25 cellular contexts compared by ENCODE assay signal in genomic region chr1:192675716-192676115, GRCh38. TPM values are rescaled to one million over a fixed set of nuclear protein-coding genes. Genes with fewer than 3 reads are reported as not detected.
DNase-seq lines count a peak whose midpoint lies in the region; ATAC-seq, FAIRE-seq and TF ChIP-seq lines count a peak whose summit lies in the region.
"Had no signal": no experiment of that assay in that cellular context is flagged by ENCODE, and none has a peak within 500 bp of the region (broad histone marks: within the 10 kb centered on the region; RNA-seq: fewer than 3 reads in every experiment).

No MANE protein-coding gene starts in this region.

- no TSS peak for BruUV-seq in endothelial cell of umbilical vein (replicated peaks; lab: Mats Ljungman, UMichigan)

- H3K27ac ChIP-seq in SK-N-SH (ENCODE audit: low read depth in 2 of 2, low read length in 1 of 2) (no peak overlapping the region), endothelial cell of umbilical vein (ENCODE audit: insufficient read depth, low read depth, low read length) (no peak overlapping the region)
- H3K27ac ChIP-seq: 22Rv1; A549; BLaER1 treated with 17β-estradiol and CSF1 and Interleukin-3, amounts not matched to agents 10 nM and 100 nM had no signal

- H2AFZ ChIP-seq in SK-N-SH (ENCODE audit: low read depth) (no peak overlapping the region; the same call in 1 of the 2 replicates), endothelial cell of umbilical vein (ENCODE audit: low read depth, low read length) (no peak overlapping the region)
- H2AFZ ChIP-seq: GM23338 had no signal

- ATAC-seq in SK-N-SH treated with all-trans-retinoic acid at 6 μM for 48 hours (no peak), GM21381 (IDR thresholded peaks at IDR 0.05; ENCODE audit: unreplicated experiment) (no peak)
- ATAC-seq: A549, GM23338, HCT116 had no signal

- TF ChIP-seq RAD21 in SK-N-SH (IDR thresholded peaks at IDR 0.05; ENCODE audit: low read length) = no peak

- TF ChIP-seq POLR2A in endothelial cell of umbilical vein (IDR thresholded peaks at IDR 0.05; ENCODE audit: low read depth, low read length) = no peak

- no peak overlapping the region for H3K4me2 ChIP-seq in SK-N-SH
- H3K4me2 ChIP-seq in endothelial cell of umbilical vein (ENCODE audit: insufficient read depth, low read length) = no peak overlapping the region
- H3K4me2 ChIP-seq: A549; BLaER1 treated with 17β-estradiol and CSF1 and Interleukin-3, amounts not matched to agents 10 nM and 100 nM; GM23338 had no signal

- H3K36me3 ChIP-seq in SK-N-SH (replicated peaks in 1 of 2; ENCODE audit: control insufficient read depth in 1 of 2, insufficient read depth in 2 of 2, low read length in 1 of 2) (no peaks in the 10 kb centered on the region), endothelial cell of umbilical vein (ENCODE audit: control insufficient read depth in 2 of 2, extremely low read depth in 1 of 2, insufficient read depth in 2 of 2, low read length in 2 of 2) (no peaks in the 10 kb centered on the region)
- H3K36me3 ChIP-seq: BE2C; BLaER1 treated with 17β-estradiol and CSF1 and Interleukin-3, amounts not matched to agents 10 nM and 100 nM had no signal

- no peak for TF ChIP-seq CTCF in SK-N-SH (IDR thresholded peaks at IDR 0.05)
- no peak for TF ChIP-seq CTCF in endothelial cell of umbilical vein (IDR thresholded peaks at IDR 0.05; ENCODE audit: extremely low read depth in 1 of 2, insufficient read depth in 1 of 2, low read depth in 1 of 2, low read length in 2 of 2)

- dilution Hi-C loops in endothelial cell of umbilical vein (cut with MboI; ENCODE audit: extremely low pct_ligation_motif_present, low sequenced_read_pairs) = no loop called here

- FAIRE-seq in endothelial cell of umbilical vein (lab: Jason Lieb, UNC) = peak; percentile 8
- FAIRE-seq: A549, GM12891, GM19239 had no signal

- no peaks in the 10 kb centered on the region for H3K9me3 ChIP-seq in SK-N-SH
- H3K9me3 ChIP-seq in endothelial cell of umbilical vein (replicated peaks; ENCODE audit: control insufficient read depth, insufficient read depth, low read length) = no peaks in the 10 kb centered on the region
- H3K9me3 ChIP-seq: A549; BE2C; BLaER1 treated with 17β-estradiol and CSF1 and Interleukin-3, amounts not matched to agents 10 nM and 100 nM had no signal

- DNase-seq in SK-N-SH (no peak), endothelial cell of umbilical vein (ENCODE audit: low read depth, low spot score) (peak; percentile 78), pulmonary artery endothelial cell (ENCODE audit: low read depth, low spot score) (peak; percentile 4), NK-92 (lab: John Stamatoyannopoulos, UW; ENCODE audit: unreplicated experiment) (no peak)
- DNase-seq: ACHN; AML-193; BE2C; CD4-positive, alpha-beta T cell; CD8-positive, alpha-beta memory T cell; DMS 273 treated with DMSO at 0.1 percent for 48 hours; DMS79; EL; GF-D8; H9 had no signal

- 91% methylated on average over 1 of the region's 1 CpG for WGBS in SK-N-SH (ENCODE audit: low lambda C conversion rate)

- H3K79me2 ChIP-seq in SK-N-SH (ENCODE audit: insufficient read depth) (no peaks in the 10 kb centered on the region), endothelial cell of umbilical vein (ENCODE audit: control insufficient read depth, insufficient read depth, low read length) (no peaks in the 10 kb centered on the region)

- H3F3A ChIP-seq in SK-N-SH (replicated peaks; ENCODE audit: insufficient read depth) = no peaks in the 10 kb centered on the region

- no peaks in the 10 kb centered on the region for H3K27me3 ChIP-seq in SK-N-SH (ENCODE audit: insufficient read depth)
- no peaks in the 10 kb centered on the region for H3K27me3 ChIP-seq in endothelial cell of umbilical vein (ENCODE audit: control insufficient read depth in 2 of 2, insufficient read depth in 2 of 2, low read length in 2 of 2)
- H3K27me3 ChIP-seq: BE2C; BLaER1 treated with 17β-estradiol and CSF1 and Interleukin-3, amounts not matched to agents 10 nM and 100 nM had no signal

- no peak overlapping the region for H3K4me3 ChIP-seq in SK-N-SH (ENCODE audit: low read depth in 2 of 2, low read length in 1 of 2)
- H3K4me3 ChIP-seq in endothelial cell of umbilical vein (replicated peaks in 1 of 3; ENCODE audit: insufficient read depth in 1 of 3, low read depth in 1 of 3, low read length in 3 of 3) = no peak overlapping the region
- H3K4me3 ChIP-seq: A549; BLaER1 treated with 17β-estradiol and CSF1 and Interleukin-3, amounts not matched to agents 10 nM and 100 nM; GM23338 had no signal

- H3K4me1 ChIP-seq in SK-N-SH (ENCODE audit: control insufficient read depth in 1 of 2, insufficient read depth in 2 of 2, low read depth in 1 of 2, low read length in 1 of 2) (no peaks in the 10 kb centered on the region; a peak in 1 of 4 replicates), endothelial cell of umbilical vein (ENCODE audit: control insufficient read depth, extremely low read depth, insufficient read depth, low read length) (peaks cover 16% of the 10 kb centered on the region)
- H3K4me1 ChIP-seq: A549; BE2C; BLaER1 treated with 17β-estradiol and CSF1 and Interleukin-3, amounts not matched to agents 10 nM and 100 nM had no signal

- H3K9me1 ChIP-seq in endothelial cell of umbilical vein (replicated peaks; ENCODE audit: control insufficient read depth, extremely low read depth, insufficient read depth, low read length) = no peaks in the 10 kb centered on the region

- intact Hi-C loops in endothelial cell of umbilical vein (cut with micrococcal nuclease) = no loop called here

- POLR2A ChIA-PET in SK-N-SH (lab: Yijun Ruan, JAX) (no interaction called here), endothelial cell of umbilical vein (lab: Charles Lee) (interaction anchor here (0.7 kb wide), 1 partner anchor 198 kb away, joined by 3 read pairs; no protein-coding TSS in a partner anchor)

- H3K9ac ChIP-seq in SK-N-SH (no peak overlapping the region), endothelial cell of umbilical vein (replicated peaks; ENCODE audit: extremely low read depth, insufficient read depth, low read length) (no peak overlapping the region)
- H3K9ac ChIP-seq: BLaER1 treated with 17β-estradiol and CSF1 and Interleukin-3, amounts not matched to agents 10 nM and 100 nM had no signal

- no peaks in the 10 kb centered on the region for H4K20me1 ChIP-seq in SK-N-SH (ENCODE audit: insufficient read depth)
- no peaks in the 10 kb centered on the region for H4K20me1 ChIP-seq in endothelial cell of umbilical vein (replicated peaks; ENCODE audit: control insufficient read depth, extremely low read depth, insufficient read depth, low read length)
- H4K20me1 ChIP-seq: BLaER1 treated with 17β-estradiol and CSF1 and Interleukin-3, amounts not matched to agents 10 nM and 100 nM had no signal

- H3K9me2 ChIP-seq in SK-N-SH = no peaks in the 10 kb centered on the region

- CTCF ChIA-PET in SK-N-SH (lab: Yijun Ruan, JAX) = no interaction called here
- CTCF ChIA-PET in endothelial cell of umbilical vein (lab: Charles Lee) = interaction anchor here (0.6 to 1.5 kb wide), 3 partner anchors 9 to 344 kb away, joined by 3 to 6 read pairs (median 3); no protein-coding TSS in a partner anchor

- TF ChIP-seq EP300 in SK-N-SH (IDR thresholded peaks at IDR 0.05; ENCODE audit: borderline replicate concordance in 1 of 2, low read depth in 1 of 2, low read length in 1 of 2) = no peak

TF ChIP-seq in SK-N-SH treated with all-trans-retinoic acid at 6 μM for 48 hours, 23 proteins besides CTCF, POLR2A, EP300 and RAD21 (continues in another document):
- TF ChIP-seq TOX (CRISPR knock-in tag; IDR thresholded peaks at IDR 0.05; ENCODE audit: borderline replicate concordance) (no peak), CREB5 (CRISPR knock-in tag; IDR thresholded peaks at IDR 0.05; ENCODE audit: low read depth) (no peak), GLIS3 (CRISPR knock-in tag; IDR thresholded peaks at IDR 0.05) (no peak), TCF4 (CRISPR knock-in tag; IDR thresholded peaks at IDR 0.05; ENCODE audit: borderline replicate concordance) (no peak)

TF ChIP-seq in endothelial cell of umbilical vein, 7 proteins besides CTCF, POLR2A, EP300 and RAD21:
- TF ChIP-seq POLR2AphosphoS5 (IDR thresholded peaks at IDR 0.05; ENCODE audit: insufficient read depth, low read depth, low read length) (no peak), GATA2 (IDR thresholded peaks at IDR 0.05; ENCODE audit: insufficient read depth, insufficient read length, low read depth, low read length) (peak; percentile 77), JUN (IDR thresholded peaks at IDR 0.05; ENCODE audit: borderline replicate concordance, insufficient read depth, insufficient read length, low read depth) (peak; percentile 30)
TF ChIP-seq in endothelial cell of umbilical vein: peak in this region for 2.

RNA-seq across cellular contexts. Expression of gene RGS13, which starts 39.8 kb away (rescaled TPM):
- polyA plus RNA-seq in SK-N-SH (2012; rRNA removed) (0.05 TPM in 1 of 2 replicates, not detected in the other), endothelial cell of umbilical vein (not detected in 2 replicates)
- 0.05 and 0.08 TPM in 2 replicates for polyA plus RNA-seq in SK-N-SH (2012; cell fraction: cytosol; rRNA removed)
- 0.01 TPM in 1 of 2 replicates, not detected in the other for polyA plus RNA-seq in SK-N-SH (2012; cell fraction: nucleus; rRNA removed)
- total RNA-seq in endothelial cell of umbilical vein (not detected in 2 replicates), pulmonary artery endothelial cell (not detected in 2 replicates)
- polyA plus RNA-seq in endothelial cell of umbilical vein (2011; cell fraction: cytosol; rRNA removed) = not detected in 2 replicates
- polyA plus RNA-seq in endothelial cell of umbilical vein (2011; cell fraction: nucleus; rRNA removed) = not detected in 2 replicates
- polyA plus RNA-seq in endothelial cell of umbilical vein (2012) = not detected in 2 replicates
- polyA minus RNA-seq in endothelial cell of umbilical vein = not detected in 2 replicates
- polyA minus RNA-seq in endothelial cell of umbilical vein (2011; cell fraction: cytosol; rRNA and poly(A)+ RNA removed) = not detected
- polyA minus RNA-seq in endothelial cell of umbilical vein (2011; cell fraction: nucleus; rRNA and poly(A)+ RNA removed) = not detected in 2 replicates
- total RNA-seq: GM23338, H4, H9 had no signal
- polyA plus RNA-seq: A549; CD14-positive monocyte; CD8-positive, alpha-beta memory T cell; GM23338 had no signal

Comparison
In these comparisons a context has a peak if more than half of its experiments do, and no peak if none do; other contexts are left out.
1. DNase-seq: peak in endothelial cell of umbilical vein (single experiment) and pulmonary artery endothelial cell (single experiment); none in SK-N-SH (single experiment) and NK-92 (single experiment).